Comparison of ENCODE assay signal across 21 cellular contexts in the genomic region with DNA sequence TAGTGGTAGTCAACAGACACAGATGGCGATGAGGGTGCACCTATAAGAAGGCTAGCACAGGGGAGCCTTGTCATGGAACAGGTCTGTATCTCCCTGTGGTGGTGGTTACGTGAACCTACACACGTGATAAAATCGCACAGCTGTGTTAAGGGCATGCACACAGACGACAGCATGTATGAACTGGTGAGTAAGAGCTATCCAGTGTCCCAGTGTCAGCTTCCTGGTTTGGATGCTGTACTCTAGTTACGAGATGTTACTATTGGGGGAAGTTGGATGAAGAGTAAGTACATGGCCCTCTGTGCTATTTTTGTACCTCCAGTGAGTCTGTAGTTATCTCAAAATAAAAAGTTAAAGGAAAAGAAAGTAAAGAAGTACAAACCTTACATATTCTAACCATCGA. TPM values are rescaled to one million over a fixed set of nuclear protein-coding genes. Genes with fewer than 3 reads are reported as not detected.
DNase-seq lines count a peak whose midpoint lies in the region; ATAC-seq, FAIRE-seq and TF ChIP-seq lines count a peak whose summit lies in the region.
"Had no signal": no experiment of that assay in that cellular context is flagged by ENCODE, and none has a peak within 500 bp of the region (broad histone marks: within the 10 kb centered on the region; RNA-seq: fewer than 3 reads in every experiment).

No MANE protein-coding gene starts in this region.

- no peak overlapping the region for H3K9ac ChIP-seq in astrocyte (ENCODE audit: low read length)

- TF ChIP-seq CTCF in astrocyte (IDR thresholded peaks at IDR 0.05; ENCODE audit: insufficient read depth, low read depth, low read length) (no peak), foreskin keratinocyte (conservative IDR thresholded peaks at IDR 0.05) (no peak)

- H3K27ac ChIP-seq in astrocyte (ENCODE audit: low read depth, low read length) (no peak overlapping the region), foreskin keratinocyte (no peak overlapping the region)
- H3K27ac ChIP-seq: HL-60 had no signal

- H3K4me2 ChIP-seq in astrocyte (ENCODE audit: low read length) = no peak overlapping the region

- H3K79me2 ChIP-seq in astrocyte (ENCODE audit: insufficient read depth, low read length) = no peaks in the 10 kb centered on the region

- H3K27me3 Mint-ChIP-seq in astrocyte (ENCODE audit: low read depth, unreplicated experiment) (no peaks in the 10 kb centered on the region), memory B cell (no peaks in the 10 kb centered on the region)
- H3K27me3 Mint-ChIP-seq: CD4-positive, alpha-beta T cell had no signal

- no peak overlapping the region for H3K4me3 ChIP-seq in astrocyte (ENCODE audit: insufficient read depth, low read depth, low read length)
- H3K4me3 ChIP-seq: K562, SJSA1 had no signal

- intact Hi-C loops in Right ventricle myocardium superior (cut with DNase I) (no loop called here), cardiac septum (cut with DNase I) (no loop called here)

- H3K27ac Mint-ChIP-seq in astrocyte (ENCODE audit: unreplicated experiment) = peak overlapping the region; percentile 38
- peak overlapping the region; percentile 20 for H3K27ac Mint-ChIP-seq in memory B cell
- H3K27ac Mint-ChIP-seq: CD4-positive, alpha-beta T cell had no signal

- H3K9me3 ChIP-seq in astrocyte (ENCODE audit: insufficient read depth, low read depth, low read length) = no peaks in the 10 kb centered on the region
- H3K9me3 ChIP-seq: SJSA1 had no signal

- no peak overlapping the region for H2AFZ ChIP-seq in astrocyte (ENCODE audit: low read depth, low read length)

- H4K20me1 ChIP-seq in astrocyte (ENCODE audit: insufficient read depth, low read length) = no peaks in the 10 kb centered on the region

- peaks cover 23% of the 10 kb centered on the region for H3K4me1 ChIP-seq in astrocyte (ENCODE audit: insufficient read depth, low read length)
- peaks cover 11% of the 10 kb centered on the region for H3K4me1 ChIP-seq in foreskin keratinocyte

- H3K4me1 Mint-ChIP-seq in astrocyte (ENCODE audit: low read depth, unreplicated experiment) (peaks cover 20% of the 10 kb centered on the region), memory B cell (peaks cover 7% of the 10 kb centered on the region)

- no peak overlapping the region for H3K4me3 Mint-ChIP-seq in astrocyte (ENCODE audit: unreplicated experiment)
- H3K4me3 Mint-ChIP-seq in memory B cell = no peak overlapping the region
- H3K4me3 Mint-ChIP-seq: CD4-positive, alpha-beta T cell had no signal

- H3K36me3 Mint-ChIP-seq in astrocyte (ENCODE audit: low read depth, unreplicated experiment) (peaks cover 35% of the 10 kb centered on the region), memory B cell (peaks cover 53% of the 10 kb centered on the region)

- peaks cover 26% of the 10 kb centered on the region for H3K36me3 ChIP-seq in astrocyte (ENCODE audit: insufficient read depth, low read length)

- H3K27me3 ChIP-seq in astrocyte (ENCODE audit: insufficient read depth, low read length) (no peaks in the 10 kb centered on the region), foreskin keratinocyte (no peaks in the 10 kb centered on the region)
- H3K27me3 ChIP-seq: SJSA1 had no signal

- ATAC-seq in Right ventricle myocardium superior (ENCODE audit: poor library complexity) = peak; percentile 76
- no peak for ATAC-seq in memory B cell (ENCODE audit: low read depth)
- ATAC-seq in foreskin keratinocyte = no peak
- no peak for ATAC-seq in left lobe of liver

- DNase-seq in Right ventricle myocardium superior (no peak), cardiac septum (ENCODE audit: low spot score) (no peak), astrocyte (ENCODE audit: low read depth) (no peak), memory B cell (ENCODE audit: low spot score in 2 of 2) (no peak), SKM-1 (lab: John Stamatoyannopoulos, UW; ENCODE audit: unreplicated experiment) (no peak), activated gamma-delta T cell (lab: John Stamatoyannopoulos, UW) (no peak), foreskin keratinocyte (no peak), left lobe of liver (ENCODE audit: low spot score) (no peak)
- DNase-seq: Calu3; CD4-positive, alpha-beta T cell; GOT3; NCI-H1105 treated with DMSO at 0.1 percent for 48 hours; NCI-H187 treated with DMSO at 0.1 percent for 48 hours; NCI-H2171; NCI-H82 had no signal

- no peak for FAIRE-seq in astrocyte (lab: Jason Lieb, UNC)
- FAIRE-seq: A204.1, G401.6, GM12891, K562 had no signal

- H3K9me3 Mint-ChIP-seq in astrocyte (ENCODE audit: unreplicated experiment) (no peaks in the 10 kb centered on the region), memory B cell (peaks cover 1% of the 10 kb centered on the region)
- H3K9me3 Mint-ChIP-seq: CD4-positive, alpha-beta T cell had no signal

RNA-seq across cellular contexts. Expression of a gene that starts 38.2 kb away (rescaled TPM):
- total RNA-seq in Right ventricle myocardium superior (30.0 TPM), cardiac septum (27.5 TPM), astrocyte (11.9 and 14.8 TPM in 2 replicates), foreskin keratinocyte (11.5 and 13.8 TPM in 2 replicates), left lobe of liver (26.6 TPM)
- polyA plus RNA-seq in foreskin keratinocyte = 2.7 and 3.9 TPM in 2 replicates

RNA-seq across cellular contexts. Expression of a gene that starts 49.5 kb away (rescaled TPM):
- total RNA-seq in Right ventricle myocardium superior (25.1 TPM), cardiac septum (15.9 TPM), astrocyte (11.1 and 13.6 TPM in 2 replicates), foreskin keratinocyte (20.5 and 21.6 TPM in 2 replicates), left lobe of liver (14.2 TPM)
- polyA plus RNA-seq in foreskin keratinocyte = 7.2 and 8.1 TPM in 2 replicates
